In genomic region chr15:96109820-96110219, GRCh38 we compare ENCODE assay signal across 28 cellular contexts.
"Had no signal": no experiment of that assay in that cellular context is flagged by ENCODE, and none has a peak within 500 bp of the region (broad histone marks: within the 10 kb centered on the region; RNA-seq: fewer than 3 reads in every experiment).

No MANE protein-coding gene starts in this region.

- H3K9me3 ChIP-seq: stomach, suprapubic skin, testis, thoracic aorta, thyroid gland, tibial artery, tibial nerve, transverse colon, upper lobe of left lung, upper lobe of right lung, uterus, vagina had no signal

- H3K4me3 Mint-ChIP-seq: stimulated activated effector memory CD8-positive, alpha-beta T cell treated with anti-CD3 and anti-CD28 coated beads, Interleukin-12 subunit alpha, Interleukin-12 subunit beta, amount 100 ng/mL, for 72 hours; stimulated activated memory B cell treated with anti-CD40 and anti-IgM and Interleukin-4, amounts not matched to agents 10 μg/mL and 1 μg/mL and 100 μg/mL, for 72 hours; stimulated activated naive B cell treated with anti-CD40 and anti-IgM and Interleukin-4, amounts not matched to agents 10 μg/mL and 1 μg/mL and 100 μg/mL, for 72 hours; stimulated activated naive CD8-positive, alpha-beta T cell treated with anti-CD3 and anti-CD28 coated beads, Interleukin-15, amount 100 ng/mL, for 72 hours; stimulated activated naive CD8-positive, alpha-beta T cell treated with anti-CD3 and anti-CD28 coated beads, Interleukin-15, Interleukin-2, amounts not matched to agents 100 ng/mL and 50 ng/mL, for 24 hours; type B pancreatic cell had no signal

- H3K27me3 Mint-ChIP-seq: stimulated activated memory B cell treated with anti-CD40 and anti-IgM and Interleukin-4, amounts not matched to agents 10 μg/mL and 1 μg/mL and 100 μg/mL, for 72 hours; stimulated activated naive B cell treated with anti-CD40 and anti-IgM and Interleukin-4, amounts not matched to agents 10 μg/mL and 1 μg/mL and 100 μg/mL, for 72 hours; stimulated activated naive CD8-positive, alpha-beta T cell treated with anti-CD3 and anti-CD28 coated beads, Interleukin-15, Interleukin-2, amounts not matched to agents 100 ng/mL and 50 ng/mL, for 24 hours; type B pancreatic cell had no signal

- H3K36me3 ChIP-seq: stomach, suprapubic skin, thoracic aorta, thyroid gland, tibial artery, tibial nerve, transverse colon, upper lobe of left lung, upper lobe of right lung, uterus, vagina had no signal

- H3K4me3 ChIP-seq: stomach, suprapubic skin, testis, thoracic aorta, thyroid gland, tibial artery, tibial nerve, transverse colon, upper lobe of left lung, upper lobe of right lung, uterus, vagina had no signal

- H3K4me1 Mint-ChIP-seq: stimulated activated effector memory CD8-positive, alpha-beta T cell treated with anti-CD3 and anti-CD28 coated beads, Interleukin-12 subunit alpha, Interleukin-12 subunit beta, amount 100 ng/mL, for 72 hours; stimulated activated memory B cell treated with anti-CD40 and anti-IgM and Interleukin-4, amounts not matched to agents 10 μg/mL and 1 μg/mL and 100 μg/mL, for 72 hours; stimulated activated naive B cell treated with anti-CD40 and anti-IgM and Interleukin-4, amounts not matched to agents 10 μg/mL and 1 μg/mL and 100 μg/mL, for 72 hours; stimulated activated naive CD8-positive, alpha-beta T cell treated with anti-CD3 and anti-CD28 coated beads, Interleukin-15, amount 100 ng/mL, for 72 hours had no signal

- H3K9me3 Mint-ChIP-seq: stimulated activated effector memory CD8-positive, alpha-beta T cell treated with anti-CD3 and anti-CD28 coated beads, Interleukin-12 subunit alpha, Interleukin-12 subunit beta, amount 100 ng/mL, for 72 hours; stimulated activated naive CD8-positive, alpha-beta T cell treated with anti-CD3 and anti-CD28 coated beads, Interleukin-15, Interleukin-2, amounts not matched to agents 100 ng/mL and 50 ng/mL, for 24 hours had no signal

- H3K27ac Mint-ChIP-seq: stimulated activated effector memory CD8-positive, alpha-beta T cell treated with anti-CD3 and anti-CD28 coated beads, Interleukin-12 subunit alpha, Interleukin-12 subunit beta, amount 100 ng/mL, for 72 hours; stimulated activated memory B cell treated with anti-CD40 and anti-IgM and Interleukin-4, amounts not matched to agents 10 μg/mL and 1 μg/mL and 100 μg/mL, for 72 hours; stimulated activated naive B cell treated with anti-CD40 and anti-IgM and Interleukin-4, amounts not matched to agents 10 μg/mL and 1 μg/mL and 100 μg/mL, for 72 hours; stimulated activated naive CD8-positive, alpha-beta T cell treated with anti-CD3 and anti-CD28 coated beads, Interleukin-15, amount 100 ng/mL, for 72 hours; stimulated activated naive CD8-positive, alpha-beta T cell treated with anti-CD3 and anti-CD28 coated beads, Interleukin-15, Interleukin-2, amounts not matched to agents 100 ng/mL and 50 ng/mL, for 24 hours; type B pancreatic cell had no signal

- H3K27ac ChIP-seq: stomach, suprapubic skin, testis, thoracic aorta, thyroid gland, tibial artery, tibial nerve, transverse colon, upper lobe of left lung, upper lobe of right lung, uterus, vagina had no signal

- H3K4me1 ChIP-seq: suprapubic skin, testis, thyroid gland, tibial artery, tibial nerve, transverse colon, upper lobe of left lung, upper lobe of right lung, uterus, vagina had no signal

- H3K36me3 Mint-ChIP-seq: stimulated activated effector memory CD8-positive, alpha-beta T cell treated with anti-CD3 and anti-CD28 coated beads, Interleukin-12 subunit alpha, Interleukin-12 subunit beta, amount 100 ng/mL, for 72 hours; stimulated activated memory B cell treated with anti-CD40 and anti-IgM and Interleukin-4, amounts not matched to agents 10 μg/mL and 1 μg/mL and 100 μg/mL, for 72 hours; stimulated activated naive B cell treated with anti-CD40 and anti-IgM and Interleukin-4, amounts not matched to agents 10 μg/mL and 1 μg/mL and 100 μg/mL, for 72 hours; type B pancreatic cell had no signal

- DNase-seq: stimulated activated CD4-positive, alpha-beta T cell treated with anti-CD3 and anti-CD28 coated beads, Interleukin-2, amount 100 ng/mL, for 48 hours; stimulated activated CD4-positive, alpha-beta T cell treated with anti-CD3 and anti-CD28 coated beads, Interleukin-4, amount 100 ng/mL, for 1 hour; stimulated activated CD4-positive, alpha-beta T cell treated with anti-CD3 and anti-CD28 coated beads, Interleukin-4, amount 100 ng/mL, for 24 hours; stimulated activated CD4-positive, alpha-beta T cell treated with anti-CD3 and anti-CD28 coated beads, Interleukin-4, amount 100 ng/mL, for 4 hours; stimulated activated CD8-positive, alpha-beta memory T cell treated with anti-CD3 and anti-CD28 coated beads, Interleukin-4, amount 100 ng/mL, for 48 hours; stimulated activated naive B cell treated with anti-CD40 and anti-IgM and Interleukin-4, amounts not matched to agents 10 μg/mL and 1 μg/mL and 100 μg/mL, for 72 hours; stimulated activated naive CD4-positive, alpha-beta T cell; stimulated activated naive CD4-positive, alpha-beta T cell treated with Interleukin-2 at 50 U/mL for 16 hours; stimulated activated naive CD8-positive, alpha-beta T cell treated with anti-CD3 and anti-CD28 coated beads, Interleukin-15, amount 100 ng/mL, for 72 hours; stimulated activated naive CD8-positive, alpha-beta T cell treated with anti-CD3 and anti-CD28 coated beads, Interleukin-15, Interleukin-2, amounts not matched to agents 100 U/mL and 50 U/mL, for 24 hours; stomach; substantia nigra; testis; thyroid gland; tibial artery; transverse colon; trophoblast cell; upper lobe of left lung; upper lobe of right lung; uterus had no signal
